8 cellular contexts compared by ENCODE assay signal in genomic region chr6:138795809-138796469, GRCh38. TPM values are rescaled to one million over a fixed set of nuclear protein-coding genes. Genes with fewer than 3 reads are reported as not detected.
DNase-seq lines count a peak whose midpoint lies in the region; ATAC-seq and TF ChIP-seq lines count a peak whose summit lies in the region.

ECT2L (plus strand) TSS chr6:138796087; CDS start chr6:138813275, 17,188 bp downstream.

- no peak within 1 kb of the TSS for H3K4me3 ChIP-seq in endodermal cell (ENCODE audit: low read length)
- peak within 1 kb of the TSS; percentile 43 for H3K4me3 ChIP-seq in lower lobe of right lung
- peak within 1 kb of the TSS; percentile 30 for H3K4me3 ChIP-seq in thymus (ENCODE audit: low read length)
- no peak within 1 kb of the TSS for H3K4me3 ChIP-seq in CD8-positive, alpha-beta T cell (ENCODE audit: low read depth, low read length)

- peaks cover 2% of the 10 kb centered on the region for H3K36me3 Mint-ChIP-seq in endodermal cell (ENCODE audit: low read depth)
- H3K36me3 Mint-ChIP-seq in CD8-positive, alpha-beta T cell: peaks cover 26% of the 10 kb centered on the region

- peaks cover 26% of the 10 kb centered on the region for H3K27me3 Mint-ChIP-seq in endodermal cell (ENCODE audit: insufficient read depth)
- H3K27me3 Mint-ChIP-seq in CD8-positive, alpha-beta T cell (ENCODE audit: low read depth): peaks cover 9% of the 10 kb centered on the region

- 21 to 30% methylated on average over 11 to 47 of the region's 48 CpGs for WGBS in endodermal cell (ENCODE audit: insufficient coverage in 1 of 2, insufficient read length in 1 of 2), 2 experiments
- 28% methylated on average over 47 of the region's 48 CpGs for WGBS in thymus

- DNase-seq in NCI-H1436 treated with DMSO at 0.1 percent for 48 hours (lab: John Stamatoyannopoulos, UW) (peak; percentile 6), endodermal cell (peak; percentile 95), lower lobe of right lung (peak; percentile 74), LoVo (ENCODE audit: low spot score) (no peak)
- DNase-seq in CD8-positive, alpha-beta T cell: no peak

- ATAC-seq in lower lobe of right lung: peak; percentile 83 to 93
- no peak for ATAC-seq in GM18861 (IDR thresholded peaks at IDR 0.05; ENCODE audit: unreplicated experiment)
- ATAC-seq in GM18511 (IDR thresholded peaks at IDR 0.05; ENCODE audit: unreplicated experiment): no peak
- ATAC-seq in CD8-positive, alpha-beta T cell: no peak

- intact Hi-C loops in lower lobe of right lung (cut with DNase I): no loop called here
- intact Hi-C loops in CD8-positive, alpha-beta T cell (cut with DNase I, micrococcal nuclease): no loop called here

- H3K27ac Mint-ChIP-seq in endodermal cell: no peak within 1 kb of the TSS
- H3K27ac Mint-ChIP-seq in CD8-positive, alpha-beta T cell: no peak within 1 kb of the TSS

- no peaks in the 10 kb centered on the region for H3K36me3 ChIP-seq in endodermal cell (ENCODE audit: control insufficient read depth, insufficient read depth, low read length)
- H3K36me3 ChIP-seq in lower lobe of right lung: peaks cover 20% of the 10 kb centered on the region
- H3K36me3 ChIP-seq in thymus (ENCODE audit: control insufficient read depth, insufficient read depth): peaks cover 7% of the 10 kb centered on the region
- peaks cover 8% of the 10 kb centered on the region for H3K36me3 ChIP-seq in CD8-positive, alpha-beta T cell (ENCODE audit: insufficient read depth, low read length)

- H3K9me3 ChIP-seq in endodermal cell (ENCODE audit: control insufficient read depth, low read length): no peaks in the 10 kb centered on the region
- no peaks in the 10 kb centered on the region for H3K9me3 ChIP-seq in lower lobe of right lung
- no peaks in the 10 kb centered on the region for H3K9me3 ChIP-seq in thymus (ENCODE audit: control insufficient read depth)
- H3K9me3 ChIP-seq in CD8-positive, alpha-beta T cell (ENCODE audit: low read length): no peaks in the 10 kb centered on the region

- CTCF ChIA-PET in CD8-positive, alpha-beta T cell (lab: Charles Lee): interaction anchor here (0.6 kb wide), 1 partner anchor 194 kb away, joined by 5 read pairs; no protein-coding TSS in a partner anchor

- H3K9me3 Mint-ChIP-seq in endodermal cell: no peaks in the 10 kb centered on the region
- no peaks in the 10 kb centered on the region for H3K9me3 Mint-ChIP-seq in CD8-positive, alpha-beta T cell

- H3K4me1 ChIP-seq in endodermal cell (ENCODE audit: control insufficient read depth, insufficient read depth, low read length) (no peaks in the 10 kb centered on the region), lower lobe of right lung (no peaks in the 10 kb centered on the region), thymus (ENCODE audit: control insufficient read depth, insufficient read depth, low read length) (peaks cover 5% of the 10 kb centered on the region)
- no peaks in the 10 kb centered on the region for H3K4me1 ChIP-seq in CD8-positive, alpha-beta T cell (ENCODE audit: insufficient read depth, low read length)

- H3K9ac ChIP-seq in endodermal cell (ENCODE audit: extremely low read depth, low read length, poor library complexity, severe bottlenecking): no peak within 1 kb of the TSS

- peaks cover 27% of the 10 kb centered on the region for H3K27me3 ChIP-seq in endodermal cell (ENCODE audit: control insufficient read depth, insufficient read depth, low read length, poor library complexity, severe bottlenecking)
- no peaks in the 10 kb centered on the region for H3K27me3 ChIP-seq in lower lobe of right lung (ENCODE audit: low read depth)
- H3K27me3 ChIP-seq in thymus (ENCODE audit: control insufficient read depth, insufficient read depth): no peaks in the 10 kb centered on the region
- no peaks in the 10 kb centered on the region for H3K27me3 ChIP-seq in CD8-positive, alpha-beta T cell (ENCODE audit: insufficient read depth, low read length)

- TF ChIP-seq CTCF in endodermal cell (conservative IDR thresholded peaks at IDR 0.05) (no peak), lower lobe of right lung (IDR thresholded peaks at IDR 0.05) (no peak)
- TF ChIP-seq CTCF in CD8-positive, alpha-beta T cell (IDR thresholded peaks at IDR 0.05): no peak

- H3K4me1 Mint-ChIP-seq in endodermal cell: no peaks in the 10 kb centered on the region
- no peaks in the 10 kb centered on the region for H3K4me1 Mint-ChIP-seq in CD8-positive, alpha-beta T cell (ENCODE audit: low read depth)

- no peak within 1 kb of the TSS for H3K27ac ChIP-seq in endodermal cell (ENCODE audit: low read depth, low read length)
- peak within 1 kb of the TSS; percentile 53 for H3K27ac ChIP-seq in lower lobe of right lung
- H3K27ac ChIP-seq in thymus (ENCODE audit: low read depth): no peak within 1 kb of the TSS
- H3K27ac ChIP-seq in CD8-positive, alpha-beta T cell (ENCODE audit: low read depth, low read length): no peak within 1 kb of the TSS

- H3K4me3 Mint-ChIP-seq in endodermal cell: peak within 1 kb of the TSS; percentile 56
- no peak within 1 kb of the TSS for H3K4me3 Mint-ChIP-seq in CD8-positive, alpha-beta T cell

- POLR2A ChIA-PET in CD8-positive, alpha-beta T cell (lab: Charles Lee): interaction anchor here (0.6 kb wide), 1 partner anchor 178 kb away, joined by 3 read pairs; no protein-coding TSS in a partner anchor

RNA-seq across cellular contexts. Expression of gene ECT2L, which starts in this region (rescaled TPM):
- total RNA-seq in endodermal cell (not detected), lower lobe of right lung (3.9 TPM)
- not detected for polyA plus RNA-seq in endodermal cell (2013, experiment 1 of 2)
- not detected for polyA plus RNA-seq in endodermal cell (2013, experiment 2 of 2)
- 0.43 TPM for polyA plus RNA-seq in thymus
- total RNA-seq in CD8-positive, alpha-beta T cell: not detected

Comparison
In these comparisons a context has a peak if more than half of its experiments do, and no peak if none do; other contexts are left out.
1. Peak in DNase-seq in endodermal cell; RNA of the gene not detected or under 1 TPM.
2. DNase-seq: peak in NCI-H1436 treated with DMSO at 0.1 percent for 48 hours (single experiment) and lower lobe of right lung (single experiment); none in LoVo (single experiment) and CD8-positive, alpha-beta T cell (0 of 7).
3. H3K4me3 ChIP-seq: peak in lower lobe of right lung (single experiment) and thymus (single experiment); none in endodermal cell (single experiment) and CD8-positive, alpha-beta T cell (single experiment).
4. ATAC-seq: peak in lower lobe of right lung (2 of 2); none in GM18861 (single experiment), GM18511 (single experiment) and CD8-positive, alpha-beta T cell (single experiment).